In genomic region chr10:124565565-124566221, GRCh38 we compare ENCODE assay signal across 8 cellular contexts.
DNase-seq lines count a peak whose midpoint lies in the region; ATAC-seq, FAIRE-seq and TF ChIP-seq lines count a peak whose summit lies in the region.

No MANE protein-coding gene starts in this region.

- CTCF ChIA-PET in activated CD4-positive, alpha-beta T cell treated with anti-CD3 and anti-CD28 coated beads for 36 hours (lab: Charles Lee), result interaction anchor here (0.7 kb wide), 1 partner anchor 183 kb away, joined by 3 read pairs; no protein-coding TSS in a partner anchor

- no peaks in the 10 kb centered on the region for H3K79me2 ChIP-seq in hepatocyte

- H3K4me1 Mint-ChIP-seq in activated CD4-positive, alpha-beta T cell treated with anti-CD3 and anti-CD28 coated beads for 36 hours, result no peaks in the 10 kb centered on the region

- WGBS in hepatocyte (ENCODE audit: low lambda C conversion rate, missing lambda C conversion rate), result 59% methylated on average over 27 of the region's 27 CpGs
- 34 to 41% methylated on average over 14 to 16 of the region's 27 CpGs for WGBS in thyroid gland, 2 donors

- POLR2A ChIA-PET in activated CD4-positive, alpha-beta T cell treated with anti-CD3 and anti-CD28 coated beads for 36 hours (lab: Charles Lee), result no interaction called here

- H3K9me3 ChIP-seq in hepatocyte (ENCODE audit: low read depth) (no peaks in the 10 kb centered on the region), thyroid gland (no peaks in the 10 kb centered on the region), Peyer's patch (no peaks in the 10 kb centered on the region)

- no peaks in the 10 kb centered on the region for H3K27me3 Mint-ChIP-seq in activated CD4-positive, alpha-beta T cell treated with anti-CD3 and anti-CD28 coated beads for 36 hours

- H3K9me2 ChIP-seq in hepatocyte (replicated peaks; ENCODE audit: insufficient read depth), result no peaks in the 10 kb centered on the region

- TF ChIP-seq POLR2A in thyroid gland (IDR thresholded peaks at IDR 0.05) (no peak), Peyer's patch (IDR thresholded peaks at IDR 0.05) (no peak), GM12892 (IDR thresholded peaks at IDR 0.05; ENCODE audit: low read depth, low read length) (no peak)

- H3K9me3 Mint-ChIP-seq in activated CD4-positive, alpha-beta T cell treated with anti-CD3 and anti-CD28 coated beads for 36 hours (ENCODE audit: low read depth), result no peaks in the 10 kb centered on the region

- TF ChIP-seq CTCF in hepatocyte (IDR thresholded peaks at IDR 0.05; ENCODE audit: poor library complexity) (peak; percentile 35), thyroid gland (IDR thresholded peaks at IDR 0.05) (peak in 4 of 6 experiments; percentile 52 to 71 (median 58)), Peyer's patch (IDR thresholded peaks at IDR 0.05) (peak in 1 of 6 experiments; percentile 6)

- H4K20me1 ChIP-seq in hepatocyte (ENCODE audit: insufficient read depth, poor library complexity, severe bottlenecking), result no peaks in the 10 kb centered on the region

- intact Hi-C loops in activated CD4-positive, alpha-beta T cell treated with anti-CD3 and anti-CD28 coated beads for 36 hours (cut with DNase I, micrococcal nuclease), result no loop called here
- intact Hi-C loops in thyroid gland (cut with DNase I), result no loop called here

- no peak overlapping the region for H3K27ac Mint-ChIP-seq in activated CD4-positive, alpha-beta T cell treated with anti-CD3 and anti-CD28 coated beads for 36 hours

- peak; percentile 20 for DNase-seq in activated CD4-positive, alpha-beta T cell treated with anti-CD3 and anti-CD28 coated beads for 36 hours
- no peak for DNase-seq in activated CD4-positive, alpha-beta T cell treated with anti-CD3 and anti-CD28 coated beads, Interleukin-2, amount 50 U/mL, for 48 hours
- DNase-seq in RPMI8226 (peak; percentile 14), hepatocyte (ENCODE audit: low spot score) (no peak), thyroid gland (peak; percentile 92 to 93), Peyer's patch (no peak), GM12892 (ENCODE audit: insufficient read length) (no peak)

- H3K4me3 Mint-ChIP-seq in activated CD4-positive, alpha-beta T cell treated with anti-CD3 and anti-CD28 coated beads for 36 hours, result no peak overlapping the region

- H3K27me3 ChIP-seq in hepatocyte (no peaks in the 10 kb centered on the region), thyroid gland (no peaks in the 10 kb centered on the region), Peyer's patch (no peaks in the 10 kb centered on the region)

- peaks cover 8% of the 10 kb centered on the region for H3K4me1 ChIP-seq in hepatocyte (ENCODE audit: insufficient read depth)
- H3K4me1 ChIP-seq in thyroid gland, result peaks cover 10 to 20% of the 10 kb centered on the region in 2 donors
- H3K4me1 ChIP-seq in Peyer's patch, result peaks cover 0 to 4% (median 0%) of the 10 kb centered on the region in 4 donors

- H3K36me3 ChIP-seq in hepatocyte (replicated peaks; ENCODE audit: insufficient read depth, low read depth) (no peaks in the 10 kb centered on the region), thyroid gland (no peaks in the 10 kb centered on the region), Peyer's patch (no peaks in the 10 kb centered on the region)

- H3K4me3 ChIP-seq in hepatocyte (no peak overlapping the region), thyroid gland (replicated peaks in 1 of 3) (no peak overlapping the region), Peyer's patch (no peak overlapping the region)

- H3K27ac ChIP-seq in hepatocyte (no peak overlapping the region), thyroid gland (peak overlapping the region; percentile 50 to 71 (median 59)), Peyer's patch (no peak overlapping the region)

- ATAC-seq in activated CD4-positive, alpha-beta T cell treated with anti-CD3 and anti-CD28 coated beads for 36 hours, result peak; percentile 30
- no peak for ATAC-seq in HG03159 (IDR thresholded peaks at IDR 0.05; ENCODE audit: unreplicated experiment)

- peaks cover 2% of the 10 kb centered on the region for H3K36me3 Mint-ChIP-seq in activated CD4-positive, alpha-beta T cell treated with anti-CD3 and anti-CD28 coated beads for 36 hours (ENCODE audit: low read depth)

- FAIRE-seq in GM12892 (lab: Jason Lieb, UNC), result no peak

- H2AFZ ChIP-seq in hepatocyte, result no peak overlapping the region

- no peak overlapping the region for H3K4me2 ChIP-seq in hepatocyte

Comparison
In these comparisons a context has a peak if more than half of its experiments do, and no peak if none do; other contexts are left out.
1. DNase-seq: peak in activated CD4-positive, alpha-beta T cell treated with anti-CD3 and anti-CD28 coated beads for 36 hours (single experiment), RPMI8226 (single experiment) and thyroid gland (2 of 2); none in activated CD4-positive, alpha-beta T cell treated with anti-CD3 and anti-CD28 coated beads, Interleukin-2, amount 50 U/mL, for 48 hours (0 of 2), hepatocyte (single experiment), Peyer's patch (0 of 3) and GM12892 (single experiment).
2. H3K27ac ChIP-seq: peak in thyroid gland (3 of 3); none in hepatocyte (single experiment) and Peyer's patch (0 of 4).